ENCODE assay signal across 2 cellular contexts in genomic region chr18:36624451-36625167, GRCh38.
A peak's percentile ranks its signal among the peaks of the same experiment; 100 is the strongest.
TF ChIP-seq lines count a peak whose summit lies in the region.

No MANE protein-coding gene starts in this region.

TF ChIP-seq in HCT116, 20 proteins besides CTCF, POLR2A, EP300 and RAD21 (continued from another document):
- no peak for TF ChIP-seq YY1 (IDR thresholded peaks at IDR 0.05; ENCODE audit: extremely low read depth, insufficient replicate concordance, low read depth, low read length)
TF ChIP-seq in HCT116: peak in this region for 0.

TF ChIP-seq in WTC11, 78 proteins besides CTCF, POLR2A, EP300 and RAD21 (continued from another document):
- 0 out of 2 replicates have a peak, but pooled peaks have one; percentile 23 for TF ChIP-seq PRDM15 (CRISPR knock-in tag; IDR thresholded peaks at IDR 0.05)
